In genomic region chr17:54177606-54178308, GRCh38 we compare ENCODE assay signal across 34 cellular contexts.
"Had no signal": no experiment of that assay in that cellular context is flagged by ENCODE, and none has a peak within 500 bp of the region (broad histone marks: within the 10 kb centered on the region; RNA-seq: fewer than 3 reads in every experiment).

No MANE protein-coding gene starts in this region.

- DNase-seq: activated CD4-positive, alpha-beta T cell treated with anti-CD3 and anti-CD28 coated beads for 1 hour; activated CD4-positive, alpha-beta T cell treated with anti-CD3 and anti-CD28 coated beads for 48 hours; activated CD4-positive, CD25-positive, alpha-beta regulatory T cell; activated CD8-positive, alpha-beta T cell treated with anti-CD3 and anti-CD28 coated beads for 36 hours; activated effector memory CD4-positive, alpha-beta T cell treated with anti-CD3 and anti-CD28 coated beads, Interleukin-2, amount 50 U/mL, for 16 hours; activated naive CD4-positive, alpha-beta T cell; activated naive CD4-positive, alpha-beta T cell treated with anti-CD3 and anti-CD28 coated beads, Interleukin-2, amount 50 U/mL, for 16 hours; activated naive CD8-positive, alpha-beta T cell treated with anti-CD3 and anti-CD28 coated beads for 36 hours; activated T-cell treated with anti-CD3 and anti-CD28 coated beads, Interleukin-2, amount 50 U/mL, for 1 hour; activated T-cell treated with anti-CD3 and anti-CD28 coated beads, Interleukin-2, amount 50 U/mL, for 72 hours; amniotic stem cell; aorta; brain microvascular endothelial cell; Karpas-422; KBM-7; MG63; MV-4-11; NCI-H1092; NCI-H1436 treated with DMSO at 0.1 percent for 48 hours; NCI-H1694 treated with DMSO at 0.1 percent for 48 hours; NCI-H2029; NCI-H345; NCI-H524 treated with DMSO at 0.1 percent for 48 hours; NK-92 treated with Interleukin-12 subunit alpha and Interleukin-12 subunit beta, amount 100 ng/mL, for 24 hours; PC-3; Peyer's patch; RPMI8226; SHP77 treated with DMSO at 0.1 percent for 48 hours; T-helper 1 cell; T-helper 2 cell; T-helper 9 cell; WERI-Rb-1 had no signal

- ATAC-seq: activated CD8-positive, alpha-beta T cell treated with anti-CD3 and anti-CD28 coated beads for 36 hours; activated T-cell treated with anti-CD3 and anti-CD28 coated beads, Interleukin-2, amount 50 U/mL, for 72 hours; activated T-helper 17 cell treated with anti-CD3 and anti-CD28 coated beads, Interleukin-2, amount 50 U/mL, for 72 hours; PC-3; SK-N-SH treated with all-trans-retinoic acid at 6 μM for 48 hours had no signal

- H3K36me3 ChIP-seq: brain microvascular endothelial cell, MG63, Peyer's patch, WERI-Rb-1 had no signal

- H3K27me3 Mint-ChIP-seq: activated CD8-positive, alpha-beta T cell treated with anti-CD3 and anti-CD28 coated beads for 36 hours; activated naive CD8-positive, alpha-beta T cell treated with anti-CD3 and anti-CD28 coated beads for 36 hours; activated T-helper 17 cell treated with anti-CD3 and anti-CD28 coated beads, Interleukin-2, amount 50 U/mL, for 72 hours had no signal

- H3K27ac ChIP-seq: brain microvascular endothelial cell, Peyer's patch, WERI-Rb-1 had no signal

- H3K4me1 ChIP-seq: Peyer's patch had no signal

- H3K9me3 ChIP-seq: MG63, Peyer's patch had no signal

- H3K4me3 Mint-ChIP-seq: activated CD8-positive, alpha-beta T cell treated with anti-CD3 and anti-CD28 coated beads for 36 hours; activated naive CD8-positive, alpha-beta T cell treated with anti-CD3 and anti-CD28 coated beads for 36 hours; activated T-cell treated with anti-CD3 and anti-CD28 coated beads, Interleukin-2, amount 50 U/mL, for 72 hours; activated T-helper 17 cell treated with anti-CD3 and anti-CD28 coated beads, Interleukin-2, amount 50 U/mL, for 72 hours had no signal

- H3K27me3 ChIP-seq: brain microvascular endothelial cell, MG63, Peyer's patch had no signal

- H3K4me1 Mint-ChIP-seq: activated naive CD8-positive, alpha-beta T cell treated with anti-CD3 and anti-CD28 coated beads for 36 hours; activated T-helper 17 cell treated with anti-CD3 and anti-CD28 coated beads, Interleukin-2, amount 50 U/mL, for 72 hours had no signal

- H3K27ac Mint-ChIP-seq: activated CD8-positive, alpha-beta T cell treated with anti-CD3 and anti-CD28 coated beads for 36 hours; activated naive CD8-positive, alpha-beta T cell treated with anti-CD3 and anti-CD28 coated beads for 36 hours; activated T-cell treated with anti-CD3 and anti-CD28 coated beads, Interleukin-2, amount 50 U/mL, for 72 hours; activated T-helper 17 cell treated with anti-CD3 and anti-CD28 coated beads, Interleukin-2, amount 50 U/mL, for 72 hours had no signal

- H3K4me3 ChIP-seq: MG63, Peyer's patch had no signal

- H3K36me3 Mint-ChIP-seq: activated naive CD8-positive, alpha-beta T cell treated with anti-CD3 and anti-CD28 coated beads for 36 hours had no signal
